Comparison of ENCODE assay signal across 23 cellular contexts in the genomic region with DNA sequence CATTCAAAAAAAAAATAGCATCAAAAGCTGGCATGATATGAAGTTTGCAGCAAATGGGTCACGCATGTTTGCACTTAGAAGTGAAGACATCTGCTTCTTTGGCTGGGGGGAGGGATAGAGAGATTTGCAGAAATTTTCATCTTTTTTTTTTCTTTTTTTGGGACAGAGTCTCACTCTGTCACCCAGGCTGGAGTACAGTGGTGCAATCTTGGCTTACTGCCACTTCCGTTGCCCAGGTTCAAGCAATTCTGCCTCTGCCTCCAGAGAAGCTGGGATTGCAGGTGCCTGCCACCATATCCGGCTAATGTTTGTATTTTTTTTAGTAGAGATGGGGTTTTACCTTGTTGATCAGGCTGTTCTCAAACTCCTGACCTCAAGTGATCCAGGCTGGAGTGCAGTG.
"Had no signal": no experiment of that assay in that cellular context is flagged by ENCODE, and none has a peak within 500 bp of the region (broad histone marks: within the 10 kb centered on the region; RNA-seq: fewer than 3 reads in every experiment).

No MANE protein-coding gene starts in this region.

- ATAC-seq: effector memory CD8-positive, alpha-beta T cell; esophagus mucosa; gastrocnemius medialis; heart right ventricle; left cardiac atrium; left lung; left ventricle myocardium superior; lower lobe of right lung; mucosa of descending colon; naive thymus-derived CD8-positive, alpha-beta T cell had no signal

- H3K27me3 ChIP-seq: gastrocnemius medialis had no signal

- H3K4me3 ChIP-seq: esophagus squamous epithelium, gastrocnemius medialis, heart right ventricle, left lung, lower lobe of right lung, mucosa of descending colon had no signal

- H3K36me3 ChIP-seq: esophagus squamous epithelium, gastrocnemius medialis, heart right ventricle, left lung, lower lobe of right lung had no signal

- H3K4me1 ChIP-seq: esophagus squamous epithelium, gastrocnemius medialis, heart right ventricle, left lung, lower lobe of right lung had no signal

- H3K9me3 ChIP-seq: esophagus squamous epithelium, gastrocnemius medialis, left lung, lower lobe of right lung, mucosa of descending colon had no signal

- DNase-seq: cortex of kidney; effector CD8-positive, alpha-beta T cell; effector memory CD8-positive, alpha-beta T cell; endodermal cell; erythroblast; esophagus squamous epithelium; foreskin fibroblast; foreskin melanocyte; gastrocnemius medialis; glutamatergic neuron; head of caudate nucleus; heart right ventricle; hippocampal formation; left cardiac atrium; left lung; left ventricle myocardium superior; lower lobe of right lung; mesenchymal stem cell; naive B cell; naive thymus-derived CD8-positive, alpha-beta T cell had no signal

- H3K27ac ChIP-seq: epithelial cell of prostate, esophagus squamous epithelium, gastrocnemius medialis, heart right ventricle, left lung, lower lobe of right lung had no signal
